In genomic region chr18:79680100-79680879, GRCh38 we compare ENCODE assay signal across 8 cellular contexts. TPM values are rescaled to one million over a fixed set of nuclear protein-coding genes. Genes with fewer than 3 reads are reported as not detected.
DNase-seq lines count a peak whose midpoint lies in the region; TF ChIP-seq lines count a peak whose summit lies in the region.

No MANE protein-coding gene starts in this region.

- H3K9ac ChIP-seq in fibroblast of lung (ENCODE audit: insufficient read depth, low read length) = peak overlapping the region; percentile 99

- in situ Hi-C loops in G401 (cut with HindIII; ENCODE audit: low sequenced_read_pairs) = no loop called here

- H3K79me2 ChIP-seq in fibroblast of lung (ENCODE audit: control insufficient read depth, insufficient read depth, low read length) = peaks cover 56% of the 10 kb centered on the region

- H3K4me3 ChIP-seq in fibroblast of lung (replicated peaks in 1 of 4; ENCODE audit: control extremely low read depth in 1 of 4, insufficient read depth in 1 of 4, low read depth in 3 of 4, low read length in 4 of 4) = peak overlapping the region; percentile 82 to 92 (median 90)

- peak overlapping the region; percentile 100 for H3K27ac ChIP-seq in fibroblast of lung (ENCODE audit: insufficient read depth, low read length)

- H3K9me3 Mint-ChIP-seq in osteocyte (ENCODE audit: unreplicated experiment) = no peaks in the 10 kb centered on the region

- H3K36me3 ChIP-seq in fibroblast of lung (ENCODE audit: control insufficient read depth, insufficient read depth, low read length) = peaks cover 5% of the 10 kb centered on the region

- peaks cover 9% of the 10 kb centered on the region for H3K36me3 Mint-ChIP-seq in osteocyte (ENCODE audit: unreplicated experiment)

- H3K4me1 ChIP-seq in fibroblast of lung (ENCODE audit: control insufficient read depth, extremely low read depth, insufficient read depth, low read length) = peaks cover 8% of the 10 kb centered on the region

- POLR2A ChIA-PET in HEK293T (lab: Yijun Ruan, JAX) = no interaction called here

- H2AFZ ChIP-seq in fibroblast of lung (ENCODE audit: low read length) = no peak overlapping the region

- TF ChIP-seq CTCF in fibroblast of lung (conservative IDR thresholded peaks at IDR 0.05 in 1 of 2, IDR thresholded peaks at IDR 0.05 in 1 of 2; ENCODE audit: low read depth in 1 of 2, low read length in 2 of 2) = no peak
- no peak for TF ChIP-seq CTCF in osteocyte (IDR thresholded peaks at IDR 0.05)

- peak overlapping the region; percentile 76 for H3K4me3 Mint-ChIP-seq in osteocyte (ENCODE audit: unreplicated experiment)

- H3K9me3 ChIP-seq in fibroblast of lung (ENCODE audit: control insufficient read depth, insufficient read depth, low read depth, low read length) = no peaks in the 10 kb centered on the region

- peak overlapping the region; percentile 69 for H3K27ac Mint-ChIP-seq in osteocyte (ENCODE audit: unreplicated experiment)

- H3K27me3 ChIP-seq in fibroblast of lung (ENCODE audit: control insufficient read depth, insufficient read depth, low read length) = no peaks in the 10 kb centered on the region

- no peaks in the 10 kb centered on the region for H3K27me3 Mint-ChIP-seq in osteocyte (ENCODE audit: unreplicated experiment)

- no peaks in the 10 kb centered on the region for H4K20me1 ChIP-seq in fibroblast of lung (ENCODE audit: control insufficient read depth, extremely low read depth, insufficient read depth, low read length)

- peak overlapping the region; percentile 49 for H3K4me2 ChIP-seq in fibroblast of lung (ENCODE audit: extremely low read depth, insufficient read depth, low read length)

- peaks cover 25% of the 10 kb centered on the region for H3K4me1 Mint-ChIP-seq in osteocyte (ENCODE audit: unreplicated experiment)

- CTCF ChIA-PET in HEK293T (lab: Yijun Ruan, JAX) = no interaction called here

- DNase-seq in G401 (ENCODE audit: low spot score) (peak; percentile 14), HEK293T (ENCODE audit: extremely low spot score) (peak; percentile 26), NCI-H146 (lab: John Stamatoyannopoulos, UW) (peak; percentile 58), activated T-cell treated with anti-CD3 and anti-CD28 coated beads for 48 hours (ENCODE audit: low read depth) (peak; percentile 52), fibroblast of lung (ENCODE audit: low read depth in 2 of 2) (peak; percentile 38 to 45), osteocyte (ENCODE audit: extremely low spot score, unreplicated experiment) (no peak), NCI-H1105 (lab: John Stamatoyannopoulos, UW) (no peak), SK-N-DZ (ENCODE audit: low spot score) (no peak)

TF ChIP-seq in HEK293T, 16 proteins besides CTCF, POLR2A, EP300 and RAD21:
- TF ChIP-seq ELF4 (IDR thresholded peaks at IDR 0.05) = no peak
- no peak for TF ChIP-seq BHLHE40 (IDR thresholded peaks at IDR 0.05; ENCODE audit: borderline replicate concordance)
- no peak for TF ChIP-seq TARDBP (IDR thresholded peaks at IDR 0.05)
- TF ChIP-seq FOXK2 (IDR thresholded peaks at IDR 0.05) = no peak
- TF ChIP-seq L3MBTL2 (conservative IDR thresholded peaks at IDR 0.05) = no peak
- no peak for TF ChIP-seq SP1 (IDR thresholded peaks at IDR 0.05)
- TF ChIP-seq HDGF (IDR thresholded peaks at IDR 0.05; ENCODE audit: borderline replicate concordance) = no peak
- TF ChIP-seq PKNOX1 (IDR thresholded peaks at IDR 0.05) = no peak
- no peak for TF ChIP-seq LEF1 (IDR thresholded peaks at IDR 0.05; ENCODE audit: borderline replicate concordance)
- no peak for TF ChIP-seq ZNF384 (IDR thresholded peaks at IDR 0.05)
- TF ChIP-seq CTBP1 (IDR thresholded peaks at IDR 0.05; ENCODE audit: borderline replicate concordance) = no peak
- TF ChIP-seq ARNT (IDR thresholded peaks at IDR 0.05) = no peak
- TF ChIP-seq FOXM1 (IDR thresholded peaks at IDR 0.05; ENCODE audit: borderline replicate concordance) = no peak
- no peak for TF ChIP-seq FOXA1 (IDR thresholded peaks at IDR 0.05)

RNA-seq across cellular contexts. Expression of gene CTDP1, which starts 0.7 kb away (rescaled TPM):
- 37.1 and 39.7 TPM in 2 replicates for total RNA-seq in G401 (2014; rRNA removed; shearing (Covaris generic))
- total RNA-seq in fibroblast of lung = 20.5 and 24.8 TPM in 2 replicates
- polyA plus RNA-seq in fibroblast of lung = 6.4 and 8.0 TPM in 2 replicates
- 11.8 and 15.9 TPM in 2 replicates for polyA plus RNA-seq in fibroblast of lung (2012)
- polyA minus RNA-seq in fibroblast of lung (ENCODE audit: low replicate concordance) = 5.0 and 11.9 TPM in 2 replicates
- total RNA-seq in osteocyte = 23.1 and 23.2 TPM in 2 replicates
- 22.8 and 25.5 TPM in 2 replicates for polyA plus RNA-seq in SK-N-DZ (2014; cell fraction: cytosol; rRNA removed)
- polyA plus RNA-seq in SK-N-DZ (2014; cell fraction: nucleus; rRNA removed) = 23.6 and 26.4 TPM in 2 replicates

Comparison
In these comparisons a context has a peak if more than half of its experiments do, and no peak if none do; other contexts are left out.
1. DNase-seq: peak in G401 (single experiment), HEK293T (single experiment), NCI-H146 (single experiment), activated T-cell treated with anti-CD3 and anti-CD28 coated beads for 48 hours (single experiment) and fibroblast of lung (2 of 2); none in osteocyte (single experiment), NCI-H1105 (single experiment) and SK-N-DZ (single experiment).